Comparison of ENCODE assay signal across 12 cellular contexts in genomic region chr4:113634081-113634969, GRCh38.
"Had no signal": no experiment of that assay in that cellular context is flagged by ENCODE, and none has a peak within 500 bp of the region (broad histone marks: within the 10 kb centered on the region; RNA-seq: fewer than 3 reads in every experiment).

No MANE protein-coding gene starts in this region.

- H3K27ac ChIP-seq: breast epithelium, lower lobe of right lung, parathyroid adenoma had no signal

- H3K4me3 ChIP-seq: breast epithelium, lower lobe of right lung had no signal

- H3K27me3 Mint-ChIP-seq: activated naive CD8-positive, alpha-beta T cell treated with anti-CD3 and anti-CD28 coated beads for 36 hours had no signal

- H3K27me3 ChIP-seq: breast epithelium had no signal

- H3K9me3 ChIP-seq: breast epithelium, lower lobe of right lung had no signal

- H3K4me1 ChIP-seq: parathyroid adenoma had no signal

- H3K27ac Mint-ChIP-seq: activated naive CD8-positive, alpha-beta T cell treated with anti-CD3 and anti-CD28 coated beads for 36 hours; mesothelial cell of epicardium; T-helper 1 cell treated with Interleukin-12 subunit alpha and Interleukin-12 subunit beta and Interleukin-4 antibody, amounts not matched to agents 30 μg/mL and 1 μg/mL, for 36 hours had no signal

- DNase-seq: activated effector memory CD4-positive, alpha-beta T cell treated with anti-CD3 and anti-CD28 coated beads, Interleukin-2, amount 50 U/mL, for 16 hours; activated naive CD8-positive, alpha-beta T cell treated with anti-CD3 and anti-CD28 coated beads for 36 hours; activated T-cell treated with anti-CD3 and anti-CD28 coated beads, Interleukin-2, amount 50 U/mL, for 1 hour; lower lobe of right lung; stimulated activated CD4-positive, alpha-beta T cell treated with anti-CD3 and anti-CD28 coated beads, Interleukin-2, amount 100 ng/mL, for 24 hours; stimulated activated naive CD4-positive, alpha-beta T cell; trophoblast cell had no signal

- H3K4me3 Mint-ChIP-seq: activated naive CD8-positive, alpha-beta T cell treated with anti-CD3 and anti-CD28 coated beads for 36 hours; mesothelial cell of epicardium; T-helper 1 cell treated with Interleukin-12 subunit alpha and Interleukin-12 subunit beta and Interleukin-4 antibody, amounts not matched to agents 30 μg/mL and 1 μg/mL, for 36 hours had no signal

- H3K36me3 Mint-ChIP-seq: mesothelial cell of epicardium had no signal

- H3K9me3 Mint-ChIP-seq: activated naive CD8-positive, alpha-beta T cell treated with anti-CD3 and anti-CD28 coated beads for 36 hours; mesothelial cell of epicardium; T-helper 1 cell treated with Interleukin-12 subunit alpha and Interleukin-12 subunit beta and Interleukin-4 antibody, amounts not matched to agents 30 μg/mL and 1 μg/mL, for 36 hours had no signal

- ATAC-seq: esophagus mucosa, lower lobe of right lung had no signal

- H3K36me3 ChIP-seq: breast epithelium, lower lobe of right lung had no signal
